4 cellular contexts compared by ENCODE assay signal in genomic region chrY:24630528-24631246, GRCh38. TPM values are rescaled to one million over a fixed set of nuclear protein-coding genes. Genes with fewer than 3 reads are reported as not detected.
"Had no signal": no experiment of that assay in that cellular context is flagged by ENCODE, and none has a peak within 500 bp of the region (broad histone marks: within the 10 kb centered on the region; RNA-seq: fewer than 3 reads in every experiment).

No MANE protein-coding gene starts in this region.

RNA-seq across cellular contexts. Expression of gene BPY2B, which starts 12.9 kb away (rescaled TPM):
- total RNA-seq: LHCN-M2, M059J, MCF 10A, NCI-H460 had no signal
